Comparison of ENCODE assay signal across 12 cellular contexts in the genomic region with DNA sequence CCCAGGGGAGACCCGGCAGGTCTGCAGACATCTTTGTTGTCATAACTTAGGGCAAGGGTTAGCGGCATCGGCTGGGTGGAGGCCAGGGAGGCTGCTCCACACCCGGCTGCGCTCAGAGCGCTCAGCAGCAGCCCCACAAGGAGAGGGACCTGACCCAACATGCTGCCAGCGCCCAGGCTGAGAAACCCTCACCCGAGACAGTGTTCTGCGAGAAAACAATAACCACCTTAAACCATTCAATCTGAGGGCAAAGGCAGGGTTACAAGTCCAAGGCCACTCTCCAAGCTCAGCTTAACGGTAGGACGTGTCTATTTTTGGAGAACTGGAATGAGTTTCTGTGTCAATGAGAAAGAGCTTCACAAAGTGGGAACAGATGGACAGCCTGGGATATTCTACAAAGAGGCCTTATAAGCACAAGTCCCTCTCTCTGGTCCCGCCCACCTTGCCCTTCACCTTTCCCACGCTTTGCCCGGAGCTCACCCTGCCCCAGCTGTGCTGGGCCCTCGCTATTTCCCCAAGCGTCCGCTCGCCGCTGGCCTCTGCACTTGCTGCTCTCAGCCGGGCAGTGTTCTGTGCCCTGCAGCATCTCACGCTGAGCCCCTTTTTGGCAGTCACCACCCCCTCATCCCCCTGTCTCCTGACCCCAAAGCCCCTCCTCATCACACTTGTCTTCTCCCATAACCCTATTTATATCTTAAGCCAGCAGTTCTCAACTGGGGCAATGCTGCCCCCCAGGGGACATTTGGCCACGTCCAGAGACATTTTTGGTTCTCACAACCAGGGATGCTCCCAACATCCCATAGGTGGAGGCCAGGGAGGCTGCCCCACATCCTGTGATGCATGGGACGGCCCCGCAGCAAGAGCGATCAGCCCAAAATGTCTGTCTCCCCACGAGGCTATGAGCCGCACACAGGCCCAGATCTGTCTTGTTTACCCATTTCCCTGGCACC. TPM values are rescaled to one million over a fixed set of nuclear protein-coding genes. Genes with fewer than 3 reads are reported as not detected.
DNase-seq lines count a peak whose midpoint lies in the region; ATAC-seq and TF ChIP-seq lines count a peak whose summit lies in the region.
"Had no signal": no experiment of that assay in that cellular context is flagged by ENCODE, and none has a peak within 500 bp of the region (broad histone marks: within the 10 kb centered on the region; RNA-seq: fewer than 3 reads in every experiment).

No MANE protein-coding gene starts in this region.

- POLR2A ChIA-PET in WTC11 (lab: Charles Lee) = no interaction called here

- 0 out of 2 replicates have a peak overlapping the region, but pooled peaks have one; percentile 87 for H3K27ac Mint-ChIP-seq in WTC11
- H3K27ac Mint-ChIP-seq: activated CD8-positive, alpha-beta T cell treated with anti-CD3 and anti-CD28 coated beads for 36 hours; CD8-positive, alpha-beta T cell had no signal

- no peak overlapping the region for H3K4me3 Mint-ChIP-seq in WTC11
- H3K4me3 Mint-ChIP-seq: activated CD8-positive, alpha-beta T cell treated with anti-CD3 and anti-CD28 coated beads for 36 hours; CD8-positive, alpha-beta T cell had no signal

- CTCF ChIA-PET in WTC11 (lab: Charles Lee) = interaction anchor here (0.9 to 2.8 kb wide), 11 partner anchors 12 to 367 kb away, joined by 3 to 27 read pairs (median 5); a partner anchor contains a TSS

- DNase-seq in GM12864 (ENCODE audit: low read depth) (no peak), WTC11 (ENCODE audit: low spot score) (peak; percentile 73), kidney epithelial cell (ENCODE audit: low read depth) (no peak), SW 1271 (lab: John Stamatoyannopoulos, UW) (no peak), omental fat pad (ENCODE audit: low spot score) (no peak)
- DNase-seq in activated CD8-positive, alpha-beta memory T cell treated with anti-CD3 and anti-CD28 coated beads, Interleukin-2, amount 50 U/mL, for 4 hours = no peak
- DNase-seq: activated CD8-positive, alpha-beta T cell treated with anti-CD3 and anti-CD28 coated beads for 36 hours; CD8-positive, alpha-beta T cell had no signal

- H3K27me3 Mint-ChIP-seq in WTC11 (ENCODE audit: low read depth) = no peaks in the 10 kb centered on the region; the same call in 1 of the 2 replicates
- H3K27me3 Mint-ChIP-seq: activated CD8-positive, alpha-beta T cell treated with anti-CD3 and anti-CD28 coated beads for 36 hours had no signal

- no peaks in the 10 kb centered on the region for H3K27me3 ChIP-seq in kidney epithelial cell (ENCODE audit: control insufficient read depth, insufficient read depth, low read length)
- H3K27me3 ChIP-seq: SJCRH30 had no signal

- H3K36me3 Mint-ChIP-seq in WTC11 = peaks cover 17% of the 10 kb centered on the region

- ATAC-seq in WTC11 = peak; percentile 36
- no peak for ATAC-seq in omental fat pad (ENCODE audit: low FRiP score)
- ATAC-seq: activated CD8-positive, alpha-beta T cell treated with anti-CD3 and anti-CD28 coated beads for 36 hours; CD8-positive, alpha-beta T cell had no signal

- H3K4me3 ChIP-seq in GM12864 (ENCODE audit: low read depth, low read length) (no peak overlapping the region), kidney epithelial cell (ENCODE audit: low read depth, low read length) (no peak overlapping the region)
- H3K4me3 ChIP-seq: SJCRH30, thoracic aorta had no signal

- peaks cover 2% of the 10 kb centered on the region for H3K36me3 ChIP-seq in kidney epithelial cell (ENCODE audit: control insufficient read depth, insufficient read depth, low read length)

- TF ChIP-seq CTCF in GM12864 (IDR thresholded peaks at IDR 0.05; ENCODE audit: low read depth, low read length, missing control alignments) (peak; percentile 3), WTC11 (IDR thresholded peaks at IDR 0.05) (no peak), kidney epithelial cell (IDR thresholded peaks at IDR 0.05; ENCODE audit: insufficient read depth, low read length, poor library complexity, severe bottlenecking) (peak; percentile 15), omental fat pad (IDR thresholded peaks at IDR 0.05) (no peak)

- peaks cover 10% of the 10 kb centered on the region for H3K4me1 Mint-ChIP-seq in WTC11

- peaks cover 7% of the 10 kb centered on the region; the same call in 1 of the 2 replicates for H3K9me3 Mint-ChIP-seq in WTC11
- H3K9me3 Mint-ChIP-seq: CD8-positive, alpha-beta T cell had no signal

TF ChIP-seq in WTC11, 78 proteins besides CTCF, POLR2A, EP300 and RAD21:
- TF ChIP-seq, protein P1, sequence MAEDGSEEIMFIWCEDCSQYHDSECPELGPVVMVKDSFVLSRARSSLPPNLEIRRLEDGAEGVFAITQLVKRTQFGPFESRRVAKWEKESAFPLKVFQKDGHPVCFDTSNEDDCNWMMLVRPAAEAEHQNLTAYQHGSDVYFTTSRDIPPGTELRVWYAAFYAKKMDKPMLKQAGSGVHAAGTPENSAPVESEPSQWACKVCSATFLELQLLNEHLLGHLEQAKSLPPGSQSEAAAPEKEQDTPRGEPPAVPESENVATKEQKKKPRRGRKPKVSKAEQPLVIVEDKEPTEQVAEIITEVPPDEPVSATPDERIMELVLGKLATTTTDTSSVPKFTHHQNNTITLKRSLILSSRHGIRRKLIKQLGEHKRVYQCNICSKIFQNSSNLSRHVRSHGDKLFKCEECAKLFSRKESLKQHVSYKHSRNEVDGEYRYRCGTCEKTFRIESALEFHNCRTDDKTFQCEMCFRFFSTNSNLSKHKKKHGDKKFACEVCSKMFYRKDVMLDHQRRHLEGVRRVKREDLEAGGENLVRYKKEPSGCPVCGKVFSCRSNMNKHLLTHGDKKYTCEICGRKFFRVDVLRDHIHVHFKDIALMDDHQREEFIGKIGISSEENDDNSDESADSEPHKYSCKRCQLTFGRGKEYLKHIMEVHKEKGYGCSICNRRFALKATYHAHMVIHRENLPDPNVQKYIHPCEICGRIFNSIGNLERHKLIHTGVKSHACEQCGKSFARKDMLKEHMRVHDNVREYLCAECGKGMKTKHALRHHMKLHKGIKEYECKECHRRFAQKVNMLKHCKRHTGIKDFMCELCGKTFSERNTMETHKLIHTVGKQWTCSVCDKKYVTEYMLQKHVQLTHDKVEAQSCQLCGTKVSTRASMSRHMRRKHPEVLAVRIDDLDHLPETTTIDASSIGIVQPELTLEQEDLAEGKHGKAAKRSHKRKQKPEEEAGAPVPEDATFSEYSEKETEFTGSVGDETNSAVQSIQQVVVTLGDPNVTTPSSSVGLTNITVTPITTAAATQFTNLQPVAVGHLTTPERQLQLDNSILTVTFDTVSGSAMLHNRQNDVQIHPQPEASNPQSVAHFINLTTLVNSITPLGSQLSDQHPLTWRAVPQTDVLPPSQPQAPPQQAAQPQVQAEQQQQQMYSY (CRISPR knock-in tag; IDR thresholded peaks at IDR 0.05) = no peak
- TF ChIP-seq, protein P2, sequence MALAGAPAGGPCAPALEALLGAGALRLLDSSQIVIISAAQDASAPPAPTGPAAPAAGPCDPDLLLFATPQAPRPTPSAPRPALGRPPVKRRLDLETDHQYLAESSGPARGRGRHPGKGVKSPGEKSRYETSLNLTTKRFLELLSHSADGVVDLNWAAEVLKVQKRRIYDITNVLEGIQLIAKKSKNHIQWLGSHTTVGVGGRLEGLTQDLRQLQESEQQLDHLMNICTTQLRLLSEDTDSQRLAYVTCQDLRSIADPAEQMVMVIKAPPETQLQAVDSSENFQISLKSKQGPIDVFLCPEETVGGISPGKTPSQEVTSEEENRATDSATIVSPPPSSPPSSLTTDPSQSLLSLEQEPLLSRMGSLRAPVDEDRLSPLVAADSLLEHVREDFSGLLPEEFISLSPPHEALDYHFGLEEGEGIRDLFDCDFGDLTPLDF (CRISPR knock-in tag; IDR thresholded peaks at IDR 0.05) = no peak
- TF ChIP-seq, protein P3, sequence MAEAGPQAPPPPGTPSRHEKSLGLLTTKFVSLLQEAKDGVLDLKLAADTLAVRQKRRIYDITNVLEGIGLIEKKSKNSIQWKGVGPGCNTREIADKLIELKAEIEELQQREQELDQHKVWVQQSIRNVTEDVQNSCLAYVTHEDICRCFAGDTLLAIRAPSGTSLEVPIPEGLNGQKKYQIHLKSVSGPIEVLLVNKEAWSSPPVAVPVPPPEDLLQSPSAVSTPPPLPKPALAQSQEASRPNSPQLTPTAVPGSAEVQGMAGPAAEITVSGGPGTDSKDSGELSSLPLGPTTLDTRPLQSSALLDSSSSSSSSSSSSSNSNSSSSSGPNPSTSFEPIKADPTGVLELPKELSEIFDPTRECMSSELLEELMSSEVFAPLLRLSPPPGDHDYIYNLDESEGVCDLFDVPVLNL (CRISPR knock-in tag; IDR thresholded peaks at IDR 0.05; ENCODE audit: borderline replicate concordance, low read depth) = no peak
- TF ChIP-seq ZNF121 (CRISPR knock-in tag; IDR thresholded peaks at IDR 0.05) = no peak
- no peak for TF ChIP-seq ZNF423 (CRISPR knock-in tag; IDR thresholded peaks at IDR 0.05)
- TF ChIP-seq MYBL2 (CRISPR knock-in tag; IDR thresholded peaks at IDR 0.05) = no peak

RNA-seq across cellular contexts. Expression of a gene that starts 17.6 kb away (rescaled TPM):
- total RNA-seq in WTC11 (2021) (88.4 to 99.3 TPM (median 92.3 TPM) in 3 replicates), kidney epithelial cell (62.9 and 94.8 TPM in 2 replicates), omental fat pad (100 to 1,000 TPM in 2 of 4 donors, 10 to 100 TPM in 2; 59.9 to 127 (median 107) TPM)

RNA-seq across cellular contexts. Expression of a gene that starts 24.2 kb away (rescaled TPM):
- total RNA-seq in WTC11 (2021) = 38.9 to 43.8 TPM (median 42.8 TPM) in 3 replicates
- 30.5 and 33.8 TPM in 2 replicates for total RNA-seq in kidney epithelial cell
- 10 to 100 TPM in 2 of 4 donors, 1 to 10 TPM in 1, under 1 TPM in 1; 0.95 to 41.7 (median 15.5) TPM for total RNA-seq in omental fat pad

RNA-seq across cellular contexts. Expression of a gene that starts 36.9 kb away (rescaled TPM):
- total RNA-seq in WTC11 (2021) = 35.3 to 39.5 TPM (median 38.4 TPM) in 3 replicates
- total RNA-seq in kidney epithelial cell = 16.6 and 23.4 TPM in 2 replicates
- 10 to 100 TPM in 2 of 4 donors, 1 to 10 TPM in 2; 8.2 to 14.1 (median 10.8) TPM for total RNA-seq in omental fat pad

RNA-seq across cellular contexts. Expression of a gene that starts 49.2 kb away (rescaled TPM):
- total RNA-seq in WTC11 (2021) (50.6 to 127 TPM (median 108 TPM) in 3 replicates), kidney epithelial cell (5.8 and 7.1 TPM in 2 replicates), omental fat pad (1 to 10 TPM in 3 of 4 donors, not detected in 1; 1.9 to 7.2 (median 4.3) TPM)
- total RNA-seq: activated CD8-positive, alpha-beta T cell treated with anti-CD3 and anti-CD28 coated beads for 36 hours; CD8-positive, alpha-beta T cell; glomerular endothelial cell; thoracic aorta had no signal

RNA-seq across cellular contexts. Expression of a gene that starts 57.7 kb away (rescaled TPM):
- total RNA-seq in WTC11 (2021) (15.0 to 36.7 TPM (median 34.0 TPM) in 3 replicates), kidney epithelial cell (2.7 and 4.7 TPM in 2 replicates), omental fat pad (not detected)
- total RNA-seq: activated CD8-positive, alpha-beta T cell treated with anti-CD3 and anti-CD28 coated beads for 36 hours; CD8-positive, alpha-beta T cell; glomerular endothelial cell; mucosa of gallbladder; thoracic aorta had no signal

Comparison
In these comparisons a context has a peak if more than half of its experiments do, and no peak if none do; other contexts are left out.
1. CTCF ChIP-seq: peak in GM12864 (single experiment) and kidney epithelial cell (single experiment); none in WTC11 (single experiment) and omental fat pad (0 of 3).